ENCODE assay signal across 11 cellular contexts in the genomic region with DNA sequence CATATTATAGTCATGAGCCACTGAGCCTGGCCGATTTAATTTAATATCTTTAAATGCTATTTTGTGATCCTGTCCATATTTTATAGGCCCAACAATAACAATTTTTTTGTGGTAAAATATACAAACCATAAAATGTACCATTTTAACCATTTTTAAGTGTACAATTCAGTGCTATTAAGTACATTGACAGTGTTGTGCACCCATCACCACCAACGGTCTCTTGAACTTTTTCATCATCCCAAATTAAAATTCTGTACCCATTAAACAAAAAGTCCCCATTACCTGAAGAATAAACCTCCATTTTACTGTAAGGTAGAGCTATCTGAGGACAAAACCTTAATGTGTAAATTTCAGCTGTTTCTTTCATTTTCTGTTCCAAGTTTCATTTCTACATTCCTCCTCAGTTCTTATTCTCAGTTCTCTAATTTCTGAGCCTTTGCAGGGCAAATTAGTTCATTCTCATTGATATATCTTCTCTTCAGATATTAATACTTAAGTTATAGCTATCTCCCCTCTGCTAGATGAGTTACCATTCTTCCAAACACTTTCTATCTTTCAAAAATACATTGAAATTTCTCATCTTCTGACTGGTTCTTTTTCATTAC. TPM values are rescaled to one million over a fixed set of nuclear protein-coding genes. Genes with fewer than 3 reads are reported as not detected.
DNase-seq lines count a peak whose midpoint lies in the region; ATAC-seq and TF ChIP-seq lines count a peak whose summit lies in the region.
"Had no signal": no experiment of that assay in that cellular context is flagged by ENCODE, and none has a peak within 500 bp of the region (broad histone marks: within the 10 kb centered on the region; RNA-seq: fewer than 3 reads in every experiment).

No MANE protein-coding gene starts in this region.

- peak; percentile 59 for DNase-seq in GM13976 (ENCODE audit: low spot score)
- DNase-seq in activated naive CD4-positive, alpha-beta T cell treated with anti-CD3 and anti-CD28 coated beads, Interleukin-2, amount 50 U/mL, for 72 hours (ENCODE audit: low spot score in 2 of 2): no peak
- no peak for DNase-seq in C1 segment of cervical spinal cord (lab: John Stamatoyannopoulos, UW)
- no peak for DNase-seq in stimulated activated CD4-positive, alpha-beta T cell treated with anti-CD3 and anti-CD28 coated beads, Interleukin-12 subunit alpha, Interleukin-12 subunit beta, amount 100 ng/mL, for 4 hours
- no peak for DNase-seq in NCI-H748 (lab: John Stamatoyannopoulos, UW; ENCODE audit: unreplicated experiment)
- DNase-seq in NCI-H82 (lab: John Stamatoyannopoulos, UW): no peak
- DNase-seq: activated CD4-positive, alpha-beta T cell treated with anti-CD3 and anti-CD28 coated beads, Interleukin-2, amount 50 U/mL, for 4 hours; NCI-H1436 treated with DMSO at 0.1 percent for 48 hours had no signal

- H3K9me3 Mint-ChIP-seq in activated naive CD4-positive, alpha-beta T cell treated with anti-CD3 and anti-CD28 coated beads, Interleukin-2, amount 50 U/mL, for 72 hours: no peaks in the 10 kb centered on the region

- ATAC-seq in GM19468 (IDR thresholded peaks at IDR 0.05; ENCODE audit: extremely low read depth, unreplicated experiment): peak; percentile 99
- peak; percentile 95 for ATAC-seq in HG03159 (IDR thresholded peaks at IDR 0.05; ENCODE audit: unreplicated experiment)
- ATAC-seq in activated naive CD4-positive, alpha-beta T cell treated with anti-CD3 and anti-CD28 coated beads, Interleukin-2, amount 50 U/mL, for 72 hours: peak in 1 of 2 donors; percentile 53

- TF ChIP-seq CTCF in GM13976 (IDR thresholded peaks at IDR 0.05; ENCODE audit: borderline replicate concordance, control extremely low read depth, extremely low read depth, insufficient read depth, missing control alignments): no peak

- H3K36me3 Mint-ChIP-seq in activated naive CD4-positive, alpha-beta T cell treated with anti-CD3 and anti-CD28 coated beads, Interleukin-2, amount 50 U/mL, for 72 hours: peaks cover 4 to 5% of the 10 kb centered on the region in 2 donors

- peak overlapping the region; percentile 48 to 78 for H3K27ac Mint-ChIP-seq in activated naive CD4-positive, alpha-beta T cell treated with anti-CD3 and anti-CD28 coated beads, Interleukin-2, amount 50 U/mL, for 72 hours

- in situ Hi-C loops in GM13976 (cut with MboI; ENCODE audit: low sequenced_read_pairs, unreplicated experiment): no loop called here

RNA-seq across cellular contexts. Expression of gene MTO1, which starts 10.3 kb away (rescaled TPM):
- 10 to 100 TPM; 40.9 to 66.3 TPM for total RNA-seq in activated naive CD4-positive, alpha-beta T cell treated with anti-CD3 and anti-CD28 coated beads, Interleukin-2, amount 50 U/mL, for 72 hours

RNA-seq across cellular contexts. Expression of gene CGAS, which starts 19.7 kb away (rescaled TPM):
- total RNA-seq in activated naive CD4-positive, alpha-beta T cell treated with anti-CD3 and anti-CD28 coated beads, Interleukin-2, amount 50 U/mL, for 72 hours: 10 to 100 TPM; 22.1 to 34.6 TPM
- total RNA-seq: G401 had no signal

RNA-seq across cellular contexts. Expression of gene EEF1A1, which starts 49.0 kb away (rescaled TPM):
- total RNA-seq in activated naive CD4-positive, alpha-beta T cell treated with anti-CD3 and anti-CD28 coated beads, Interleukin-2, amount 50 U/mL, for 72 hours: over 10,000 TPM; 10,985 to 16,838 TPM
